Comparison of ENCODE assay signal across 8 cellular contexts in genomic region chr5:177875013-177875906, GRCh38.
DNase-seq lines count a peak whose midpoint lies in the region; ATAC-seq, FAIRE-seq and TF ChIP-seq lines count a peak whose summit lies in the region.
"Not testable (repeated sequence)": the region's sequence is repeated elsewhere in the genome, so short reads cannot be mapped to it uniquely, and the experiment has no call there.

No MANE protein-coding gene starts in this region.

- not testable (repeated sequence) for H3K9me3 Mint-ChIP-seq in activated T-helper 2 cell treated with anti-CD3 and anti-CD28 coated beads, Interferon-gamma antibody, Interleukin-2, Interleukin-4, amounts not matched to agents 10 μg/mL and 5 μg/mL and 100 μg/mL, durations not matched to agents 14 hours and 24 hours and 36 hours; natural killer cell

- not testable (repeated sequence) for H3K27me3 Mint-ChIP-seq in activated T-helper 2 cell treated with anti-CD3 and anti-CD28 coated beads, Interferon-gamma antibody, Interleukin-2, Interleukin-4, amounts not matched to agents 10 μg/mL and 5 μg/mL and 100 μg/mL, durations not matched to agents 14 hours and 24 hours and 36 hours (ENCODE audit: low read depth); natural killer cell (ENCODE audit: low read depth in 2 of 2)

- not testable (repeated sequence) for H3K4me1 ChIP-seq in foreskin keratinocyte, upper lobe of right lung

- not testable (repeated sequence) for H3K27me3 ChIP-seq in foreskin keratinocyte, upper lobe of right lung

- H3K36me3 ChIP-seq in upper lobe of right lung = not testable (repeated sequence)

- H3K4me1 Mint-ChIP-seq in activated T-helper 2 cell treated with anti-CD3 and anti-CD28 coated beads, Interferon-gamma antibody, Interleukin-2, Interleukin-4, amounts not matched to agents 10 μg/mL and 5 μg/mL and 100 μg/mL, durations not matched to agents 14 hours and 24 hours and 36 hours (ENCODE audit: low read depth); natural killer cell: not testable (repeated sequence)

- not testable (repeated sequence) for H3K36me3 Mint-ChIP-seq in activated T-helper 2 cell treated with anti-CD3 and anti-CD28 coated beads, Interferon-gamma antibody, Interleukin-2, Interleukin-4, amounts not matched to agents 10 μg/mL and 5 μg/mL and 100 μg/mL, durations not matched to agents 14 hours and 24 hours and 36 hours (ENCODE audit: low read depth); natural killer cell

- not testable (repeated sequence) for DNase-seq in GM12891 (ENCODE audit: insufficient read length, low spot score); foreskin keratinocyte; upper lobe of right lung
- peak; percentile 24 for DNase-seq in NB4 (ENCODE audit: low read depth)
- peak; percentile 10 for DNase-seq in activated T-helper 2 cell treated with anti-CD3 and anti-CD28 coated beads, Interferon-gamma antibody, Interleukin-2, Interleukin-4, amounts not matched to agents 10 μg/mL and 5 μg/mL and 100 μg/mL, durations not matched to agents 14 hours and 24 hours and 36 hours (ENCODE audit: low spot score)
- peak; percentile 63 for DNase-seq in natural killer cell

- H3K4me3 ChIP-seq in NB4 (ENCODE audit: low read depth, low read length) (peak overlapping the region; percentile 38), upper lobe of right lung (peak overlapping the region; percentile 42)

- intact Hi-C loops in activated T-helper 2 cell treated with anti-CD3 and anti-CD28 coated beads, Interferon-gamma antibody, Interleukin-2, Interleukin-4, amounts not matched to agents 10 μg/mL and 5 μg/mL and 100 μg/mL, durations not matched to agents 14 hours and 24 hours and 36 hours (cut with micrococcal nuclease); natural killer cell (cut with micrococcal nuclease); upper lobe of right lung (cut with DNase I): not testable (repeated sequence)

- not testable (repeated sequence) for H3K27ac ChIP-seq in foreskin keratinocyte, upper lobe of right lung

- ATAC-seq in GM21423 (IDR thresholded peaks at IDR 0.05; ENCODE audit: unreplicated experiment) (peak; percentile 68), HG03060 (IDR thresholded peaks at IDR 0.05; ENCODE audit: low read depth, unreplicated experiment) (peak; percentile 76), foreskin keratinocyte (peak; percentile 87), natural killer cell (peak; percentile 84 to 96 (median 90)), upper lobe of right lung (peak; percentile 96)

- H3K4me3 Mint-ChIP-seq in activated T-helper 2 cell treated with anti-CD3 and anti-CD28 coated beads, Interferon-gamma antibody, Interleukin-2, Interleukin-4, amounts not matched to agents 10 μg/mL and 5 μg/mL and 100 μg/mL, durations not matched to agents 14 hours and 24 hours and 36 hours (ENCODE audit: low read depth) = peak overlapping the region; percentile 76
- peak overlapping the region; percentile 86 for H3K4me3 Mint-ChIP-seq in natural killer cell

- TF ChIP-seq CTCF in NB4 (IDR thresholded peaks at IDR 0.05; ENCODE audit: low read depth, low read length); foreskin keratinocyte (conservative IDR thresholded peaks at IDR 0.05); natural killer cell (IDR thresholded peaks at IDR 0.05); upper lobe of right lung (IDR thresholded peaks at IDR 0.05): not testable (repeated sequence)

- not testable (repeated sequence) for H3K27ac Mint-ChIP-seq in activated T-helper 2 cell treated with anti-CD3 and anti-CD28 coated beads, Interferon-gamma antibody, Interleukin-2, Interleukin-4, amounts not matched to agents 10 μg/mL and 5 μg/mL and 100 μg/mL, durations not matched to agents 14 hours and 24 hours and 36 hours
- H3K27ac Mint-ChIP-seq in natural killer cell = peak overlapping the region in 1 of 2 donors; percentile 78

- TF ChIP-seq POLR2A in GM12891 (IDR thresholded peaks at IDR 0.05; ENCODE audit: low read depth, low read length); NB4 (IDR thresholded peaks at IDR 0.05; ENCODE audit: extremely low read depth, insufficient read length): not testable (repeated sequence)

- peak; percentile 93 for FAIRE-seq in GM12891 (lab: Jason Lieb, UNC)

- not testable (repeated sequence) for H3K9me3 ChIP-seq in upper lobe of right lung
